33 cellular contexts compared by ENCODE assay signal in the genomic region with DNA sequence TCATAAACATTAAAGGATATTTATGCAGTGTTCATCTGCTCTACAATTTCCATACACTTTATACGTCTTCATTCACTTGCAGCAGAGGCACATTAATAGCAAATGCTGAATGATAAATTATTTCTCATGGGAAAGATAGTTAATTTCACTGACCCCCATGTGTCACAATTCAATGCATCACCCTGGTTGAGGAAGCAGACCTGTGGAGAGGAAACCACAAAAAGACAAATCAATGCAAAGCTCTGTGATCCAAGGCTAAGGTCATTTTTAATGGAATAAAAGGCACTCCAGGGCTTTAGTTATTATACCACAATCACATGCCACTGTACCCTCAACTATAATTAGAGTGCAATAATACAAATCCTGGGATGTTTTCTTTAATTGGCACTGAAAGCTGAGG. TPM values are rescaled to one million over a fixed set of nuclear protein-coding genes. Genes with fewer than 3 reads are reported as not detected.
DNase-seq lines count a peak whose midpoint lies in the region; ATAC-seq, FAIRE-seq and TF ChIP-seq lines count a peak whose summit lies in the region.
"Had no signal": no experiment of that assay in that cellular context is flagged by ENCODE, and none has a peak within 500 bp of the region (broad histone marks: within the 10 kb centered on the region; RNA-seq: fewer than 3 reads in every experiment).

No MANE protein-coding gene starts in this region.

- H3K4me3 Mint-ChIP-seq in osteocyte (ENCODE audit: unreplicated experiment): no peak overlapping the region
- H3K4me3 Mint-ChIP-seq: activated CD4-positive, alpha-beta T cell treated with anti-CD3 and anti-CD28 coated beads, Interleukin-2, amount 10 ng/mL, durations not matched to agents 24 days and 14 days; activated naive CD4-positive, alpha-beta T cell treated with anti-CD3 and anti-CD28 coated beads, Interleukin-2, amount 50 U/mL, for 24 hours; B cell; CD8-positive, alpha-beta T cell; effector memory CD8-positive, alpha-beta T cell had no signal

- DNase-seq in A172 (ENCODE audit: low spot score): peak; percentile 60
- DNase-seq in ELR (ENCODE audit: low read depth): peak; percentile 56
- peak; percentile 33 for DNase-seq in RPMI7951 (ENCODE audit: low read depth)
- peak; percentile 56 to 58 for DNase-seq in dermis microvascular lymphatic vessel endothelial cell (ENCODE audit: low read depth in 2 of 2)
- DNase-seq in osteocyte (ENCODE audit: extremely low spot score, unreplicated experiment): no peak
- DNase-seq in frontal cortex (ENCODE audit: low spot score in 2 of 2): no peak
- DNase-seq in activated CD4-positive, CD25-positive, alpha-beta regulatory T cell (lab: John Stamatoyannopoulos, UW): no peak
- DNase-seq: ACHN; activated CD4-positive, alpha-beta T cell treated with anti-CD3 and anti-CD28 coated beads, Interleukin-2, amount 10 ng/mL, durations not matched to agents 24 days and 14 days; activated CD8-positive, alpha-beta memory T cell treated with anti-CD3 and anti-CD28 coated beads for 24 hours; activated T-cell treated with anti-CD3 and anti-CD28 coated beads for 4 hours; amniotic stem cell; CD8-positive, alpha-beta T cell; effector memory CD8-positive, alpha-beta T cell; IMR-90; islet precursor cell; left ventricle myocardium superior; NCI-H187; NCI-H2171 treated with DMSO at 0.1 percent for 48 hours; NCI-H524; NK-92 treated with Interleukin-12 subunit alpha and Interleukin-12 subunit beta, amount 100 ng/mL, for 24 hours; SHP77 treated with DMSO at 0.1 percent for 48 hours; sigmoid colon; stimulated activated CD4-positive, alpha-beta T cell treated with anti-CD3 and anti-CD28 coated beads, Interleukin-4, amount 100 ng/mL, for 1 hour; stomach; tibial artery; WERI-Rb-1 had no signal

- H3K27me3 Mint-ChIP-seq in osteocyte (ENCODE audit: unreplicated experiment): no peaks in the 10 kb centered on the region
- H3K27me3 Mint-ChIP-seq: activated CD4-positive, alpha-beta T cell treated with anti-CD3 and anti-CD28 coated beads, Interleukin-2, amount 10 ng/mL, durations not matched to agents 24 days and 14 days; effector memory CD8-positive, alpha-beta T cell; progenitor cell of endocrine pancreas had no signal

- ATAC-seq in GM19452 (IDR thresholded peaks at IDR 0.05; ENCODE audit: unreplicated experiment): no peak
- ATAC-seq: CD8-positive, alpha-beta T cell; effector memory CD8-positive, alpha-beta T cell; left ventricle myocardium superior had no signal

- no peak overlapping the region for H3K27ac Mint-ChIP-seq in osteocyte (ENCODE audit: unreplicated experiment)
- H3K27ac Mint-ChIP-seq: activated CD4-positive, alpha-beta T cell treated with anti-CD3 and anti-CD28 coated beads, Interleukin-2, amount 10 ng/mL, durations not matched to agents 24 days and 14 days; activated naive CD4-positive, alpha-beta T cell treated with anti-CD3 and anti-CD28 coated beads, Interleukin-2, amount 50 U/mL, for 24 hours; B cell; CD8-positive, alpha-beta T cell; effector memory CD8-positive, alpha-beta T cell; progenitor cell of endocrine pancreas had no signal

- peaks cover 14% of the 10 kb centered on the region for H3K4me1 Mint-ChIP-seq in osteocyte (ENCODE audit: unreplicated experiment)
- H3K4me1 Mint-ChIP-seq: activated CD4-positive, alpha-beta T cell treated with anti-CD3 and anti-CD28 coated beads, Interleukin-2, amount 10 ng/mL, durations not matched to agents 24 days and 14 days; activated naive CD4-positive, alpha-beta T cell treated with anti-CD3 and anti-CD28 coated beads, Interleukin-2, amount 50 U/mL, for 24 hours; B cell had no signal

- H3K36me3 Mint-ChIP-seq in osteocyte (ENCODE audit: unreplicated experiment): no peaks in the 10 kb centered on the region
- H3K36me3 Mint-ChIP-seq: activated naive CD4-positive, alpha-beta T cell treated with anti-CD3 and anti-CD28 coated beads, Interleukin-2, amount 50 U/mL, for 24 hours; CD8-positive, alpha-beta T cell had no signal

- TF ChIP-seq CTCF in osteocyte (IDR thresholded peaks at IDR 0.05): no peak

- no peak for FAIRE-seq in frontal cortex (lab: Jason Lieb, UNC)
- FAIRE-seq: bronchial epithelial cell, colon had no signal

- peaks cover 10% of the 10 kb centered on the region for H3K9me3 Mint-ChIP-seq in osteocyte (ENCODE audit: unreplicated experiment)
- H3K9me3 Mint-ChIP-seq: activated CD4-positive, alpha-beta T cell treated with anti-CD3 and anti-CD28 coated beads, Interleukin-2, amount 10 ng/mL, durations not matched to agents 24 days and 14 days; activated naive CD4-positive, alpha-beta T cell treated with anti-CD3 and anti-CD28 coated beads, Interleukin-2, amount 50 U/mL, for 24 hours; effector memory CD8-positive, alpha-beta T cell had no signal

RNA-seq across cellular contexts. Expression of gene TENT5A, which starts 40.3 kb away (rescaled TPM):
- total RNA-seq in A172 (2014; rRNA removed; shearing (Covaris generic)): 5.0 and 6.5 TPM in 2 replicates
- 14.8 and 15.5 TPM in 2 replicates for total RNA-seq in RPMI7951 (2014; rRNA removed; shearing (Covaris generic))
- total RNA-seq in dermis microvascular lymphatic vessel endothelial cell: 2.3 and 9.6 TPM in 2 replicates
- total RNA-seq in osteocyte: 25.8 and 27.0 TPM in 2 replicates
- total RNA-seq in frontal cortex: 4.1 TPM

Comparison
In these comparisons a context has a peak if more than half of its experiments do, and no peak if none do; other contexts are left out.
1. DNase-seq: peak in A172 (single experiment), ELR (single experiment), RPMI7951 (single experiment) and dermis microvascular lymphatic vessel endothelial cell (2 of 2); none in osteocyte (single experiment), frontal cortex (0 of 2) and activated CD4-positive, CD25-positive, alpha-beta regulatory T cell (0 of 4).